In the genomic region with DNA sequence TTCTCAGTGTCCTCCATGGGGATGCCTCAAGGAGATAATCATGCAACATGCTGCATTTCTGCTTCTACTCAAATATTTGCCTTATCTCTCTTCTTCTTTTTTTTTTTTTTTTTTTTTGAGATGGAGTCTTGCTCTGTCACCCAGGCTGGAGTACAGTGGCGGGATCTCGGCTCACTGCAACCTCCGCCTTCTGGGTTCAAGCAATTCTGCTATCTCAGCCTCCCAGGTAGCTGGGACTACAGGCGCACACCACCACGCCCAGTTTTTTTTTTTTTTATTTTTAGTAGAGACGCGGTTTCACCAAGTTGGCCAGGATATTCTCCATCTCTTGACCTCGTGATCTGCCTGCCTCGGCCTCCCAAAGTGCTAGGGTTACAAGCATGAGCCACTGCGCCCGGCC, we compare ENCODE assay signal across 21 cellular contexts. TPM values are rescaled to one million over a fixed set of nuclear protein-coding genes. Genes with fewer than 3 reads are reported as not detected.
"Had no signal": no experiment of that assay in that cellular context is flagged by ENCODE, and none has a peak within 500 bp of the region (broad histone marks: within the 10 kb centered on the region; RNA-seq: fewer than 3 reads in every experiment).

No MANE protein-coding gene starts in this region.

RNA-seq across cellular contexts. Expression of a gene that starts 46.1 kb away (rescaled TPM):
- total RNA-seq: activated naive CD4-positive, alpha-beta T cell treated with anti-CD3 and anti-CD28 coated beads for 36 hours; activated naive CD4-positive, alpha-beta T cell treated with anti-CD3 and anti-CD28 coated beads, Interleukin-2, amount 50 U/mL, for 72 hours; activated naive CD8-positive, alpha-beta T cell treated with anti-CD3 and anti-CD28 coated beads for 36 hours; activated naive CD8-positive, alpha-beta T cell treated with anti-CD3 and anti-CD28 coated beads, Interleukin-2, amount 10 ng/mL, durations not matched to agents 7 days and 5 days; activated T-cell treated with anti-CD3 and anti-CD28 coated beads, Interleukin-2, amount 50 U/mL, for 4 hours; activated T-cell treated with anti-CD3 and anti-CD28 coated beads, Interleukin-2, amount 50 U/mL, for 72 hours; activated T-helper 1 cell treated with anti-CD3 and anti-CD28 coated beads, Interleukin-12 subunit alpha, Interleukin-12 subunit beta, Interleukin-2, Interleukin-4 antibody, amounts not matched to agents 30 ng/mL and 10 ng/mL and 1 ng/mL, durations not matched to agents 14 hours and 24 hours and 36 hours; activated T-helper 17 cell treated with anti-CD3 and anti-CD28 coated beads, Interleukin-2, amount 50 U/mL, for 72 hours; activated T-helper 2 cell treated with anti-CD3 and anti-CD28 coated beads, Interferon-gamma antibody, Interleukin-2, Interleukin-4, amounts not matched to agents 10 μg/mL and 5 μg/mL and 100 μg/mL, durations not matched to agents 14 hours and 24 hours and 36 hours; adrenal gland; aorta; ascending aorta; astrocyte; body of pancreas; breast epithelium; bronchial epithelial cell; cardiac muscle cell; cardiac septum; cerebellum; chondrocyte had no signal
- polyA plus RNA-seq: adipose tissue, adrenal gland, aorta, cardiac muscle cell had no signal
